In genomic region chr11:9808943-9809342, GRCh38 we compare ENCODE assay signal across 23 cellular contexts.
DNase-seq lines count a peak whose midpoint lies in the region; ATAC-seq, FAIRE-seq and TF ChIP-seq lines count a peak whose summit lies in the region.
"Had no signal": no experiment of that assay in that cellular context is flagged by ENCODE, and none has a peak within 500 bp of the region (broad histone marks: within the 10 kb centered on the region; RNA-seq: fewer than 3 reads in every experiment).

No MANE protein-coding gene starts in this region.

- intact Hi-C loops in Calu3 (cut with micrococcal nuclease; ENCODE audit: unreplicated experiment) (no loop called here), ovary (cut with DNase I) (no loop called here)

- ATAC-seq in stimulated activated naive B cell treated with anti-CD40 and anti-IgM and Interleukin-4, amounts not matched to agents 10 μg/mL and 1 μg/mL and 100 μg/mL, for 72 hours (replicated peaks) = no peak

- no peaks in the 10 kb centered on the region for H4K20me1 ChIP-seq in astrocyte (ENCODE audit: insufficient read depth, low read length)

- BruUV-seq in Calu3 (replicated peaks; lab: Mats Ljungman, UMichigan) = no TSS peak

- H3K27ac ChIP-seq in astrocyte (ENCODE audit: low read depth, low read length) (no peak overlapping the region), ovary (no peak overlapping the region)
- H3K27ac ChIP-seq: RWPE1, stomach, uterus had no signal

- H3K36me3 Mint-ChIP-seq in Calu3 (ENCODE audit: insufficient read depth, unreplicated experiment) (no peaks in the 10 kb centered on the region), astrocyte (ENCODE audit: low read depth, unreplicated experiment) (peaks cover 19% of the 10 kb centered on the region), osteocyte (ENCODE audit: unreplicated experiment) (peaks cover 58% of the 10 kb centered on the region)
- H3K36me3 Mint-ChIP-seq in stimulated activated naive B cell treated with anti-CD40 and anti-IgM and Interleukin-4, amounts not matched to agents 10 μg/mL and 1 μg/mL and 100 μg/mL, for 72 hours = peaks cover 34 to 41% of the 10 kb centered on the region in 2 donors

- no peak for TF ChIP-seq EP300 in ovary (IDR thresholded peaks at IDR 0.05)

- TF ChIP-seq POLR2A in ovary (IDR thresholded peaks at IDR 0.05) = no peak

- WGBS in ovary, 3 donors = 90 to 94% (median 90%) methylated on average over 7 of the region's 7 CpGs

- H3K27me3 ChIP-seq in astrocyte (ENCODE audit: insufficient read depth, low read length) (no peaks in the 10 kb centered on the region), ovary (no peaks in the 10 kb centered on the region)
- H3K27me3 ChIP-seq: stomach, uterus had no signal

- H3K9me3 ChIP-seq in astrocyte (ENCODE audit: insufficient read depth, low read depth, low read length) (no peaks in the 10 kb centered on the region), ovary (no peaks in the 10 kb centered on the region)
- H3K9me3 ChIP-seq: stomach, uterus had no signal

- H3K36me3 ChIP-seq in astrocyte (ENCODE audit: insufficient read depth, low read length) (no peaks in the 10 kb centered on the region), ovary (no peaks in the 10 kb centered on the region)
- H3K36me3 ChIP-seq: uterus had no signal

- no peak overlapping the region for H3K4me2 ChIP-seq in astrocyte (ENCODE audit: low read length)

- H3K27me3 Mint-ChIP-seq in Calu3 (ENCODE audit: unreplicated experiment) = no peaks in the 10 kb centered on the region
- H3K27me3 Mint-ChIP-seq in astrocyte (ENCODE audit: low read depth, unreplicated experiment) = no peaks in the 10 kb centered on the region
- no peaks in the 10 kb centered on the region for H3K27me3 Mint-ChIP-seq in osteocyte (ENCODE audit: unreplicated experiment)
- no peaks in the 10 kb centered on the region for H3K27me3 Mint-ChIP-seq in stimulated activated naive B cell treated with anti-CD40 and anti-IgM and Interleukin-4, amounts not matched to agents 10 μg/mL and 1 μg/mL and 100 μg/mL, for 72 hours
- H3K27me3 Mint-ChIP-seq: activated naive CD8-positive, alpha-beta T cell had no signal

- H3K4me1 Mint-ChIP-seq in Calu3 (ENCODE audit: low read depth, unreplicated experiment) (peaks cover 9% of the 10 kb centered on the region), astrocyte (ENCODE audit: low read depth, unreplicated experiment) (peaks cover 11% of the 10 kb centered on the region), osteocyte (ENCODE audit: unreplicated experiment) (peaks cover 12% of the 10 kb centered on the region)
- H3K4me1 Mint-ChIP-seq in stimulated activated naive B cell treated with anti-CD40 and anti-IgM and Interleukin-4, amounts not matched to agents 10 μg/mL and 1 μg/mL and 100 μg/mL, for 72 hours = peaks cover 0 to 6% of the 10 kb centered on the region in 2 donors

- peak; percentile 16 for DNase-seq in Calu3
- peak; percentile 77 for DNase-seq in MV-4-11 (lab: John Stamatoyannopoulos, UW)
- DNase-seq in astrocyte (ENCODE audit: low read depth) = peak; percentile 82
- DNase-seq in osteocyte (ENCODE audit: extremely low spot score, unreplicated experiment) = no peak
- DNase-seq in DMS 273 (lab: John Stamatoyannopoulos, UW; ENCODE audit: unreplicated experiment) = no peak
- DNase-seq in ovary = no peak
- no peak for DNase-seq in stimulated activated naive B cell treated with anti-CD40 and anti-IgM and Interleukin-4, amounts not matched to agents 10 μg/mL and 1 μg/mL and 100 μg/mL, for 72 hours
- no peak for DNase-seq in RPMI8226
- DNase-seq: caudate nucleus; effector memory CD4-positive, alpha-beta T cell; GF-D8; hypothalamus; Karpas-422; NCI-H1436 treated with DMSO at 0.1 percent for 48 hours; NCI-H2171 treated with DMSO at 0.1 percent for 48 hours; NCI-H82; retina; stomach; uterus had no signal

- H3K4me1 ChIP-seq in astrocyte (ENCODE audit: insufficient read depth, low read length) = peaks cover 1% of the 10 kb centered on the region
- peaks cover 1% of the 10 kb centered on the region for H3K4me1 ChIP-seq in ovary (ENCODE audit: insufficient read depth)

- H3K9ac ChIP-seq in astrocyte (ENCODE audit: low read length) = no peak overlapping the region

- no peak overlapping the region for H3K4me3 Mint-ChIP-seq in Calu3 (ENCODE audit: low read depth, unreplicated experiment)
- H3K4me3 Mint-ChIP-seq in astrocyte (ENCODE audit: unreplicated experiment) = no peak overlapping the region
- no peak overlapping the region for H3K4me3 Mint-ChIP-seq in osteocyte (ENCODE audit: unreplicated experiment)
- H3K4me3 Mint-ChIP-seq in stimulated activated naive B cell treated with anti-CD40 and anti-IgM and Interleukin-4, amounts not matched to agents 10 μg/mL and 1 μg/mL and 100 μg/mL, for 72 hours = no peak overlapping the region
- H3K4me3 Mint-ChIP-seq: activated naive CD8-positive, alpha-beta T cell; neural crest cell had no signal

- no peak for FAIRE-seq in astrocyte (lab: Jason Lieb, UNC)
- FAIRE-seq: GM12892 had no signal

- CTCF ChIA-PET in Calu3 (lab: Charles Lee) = interaction anchor here (0.7 kb wide), 1 partner anchor 754 kb away, joined by 6 read pairs; no protein-coding TSS in a partner anchor

- H3K79me2 ChIP-seq in astrocyte (ENCODE audit: insufficient read depth, low read length) = no peaks in the 10 kb centered on the region

- TF ChIP-seq CTCF in Calu3 (IDR thresholded peaks at IDR 0.05; ENCODE audit: unreplicated experiment) (no peak), astrocyte (IDR thresholded peaks at IDR 0.05; ENCODE audit: insufficient read depth, low read depth, low read length) (no peak), osteocyte (IDR thresholded peaks at IDR 0.05) (no peak), ovary (IDR thresholded peaks at IDR 0.05) (no peak)

- no peak overlapping the region for H3K4me3 ChIP-seq in astrocyte (ENCODE audit: insufficient read depth, low read depth, low read length)
- no peak overlapping the region for H3K4me3 ChIP-seq in ovary
- H3K4me3 ChIP-seq: stomach, uterus had no signal

- no peaks in the 10 kb centered on the region for H3K9me3 Mint-ChIP-seq in Calu3 (ENCODE audit: low read depth, unreplicated experiment)
- H3K9me3 Mint-ChIP-seq in astrocyte (ENCODE audit: unreplicated experiment) = no peaks in the 10 kb centered on the region
- H3K9me3 Mint-ChIP-seq in osteocyte (ENCODE audit: unreplicated experiment) = no peaks in the 10 kb centered on the region
- H3K9me3 Mint-ChIP-seq in stimulated activated naive B cell treated with anti-CD40 and anti-IgM and Interleukin-4, amounts not matched to agents 10 μg/mL and 1 μg/mL and 100 μg/mL, for 72 hours = no peaks in the 10 kb centered on the region
- H3K9me3 Mint-ChIP-seq: neural crest cell had no signal

- H3K27ac Mint-ChIP-seq in Calu3 (ENCODE audit: unreplicated experiment) (no peak overlapping the region), astrocyte (ENCODE audit: unreplicated experiment) (peak overlapping the region; percentile 41), osteocyte (ENCODE audit: unreplicated experiment) (peak overlapping the region; percentile 18)
- H3K27ac Mint-ChIP-seq in stimulated activated naive B cell treated with anti-CD40 and anti-IgM and Interleukin-4, amounts not matched to agents 10 μg/mL and 1 μg/mL and 100 μg/mL, for 72 hours = no peak overlapping the region
- H3K27ac Mint-ChIP-seq: activated naive CD8-positive, alpha-beta T cell had no signal

- no peak overlapping the region for H2AFZ ChIP-seq in astrocyte (ENCODE audit: low read depth, low read length)

Comparison
In these comparisons a context has a peak if more than half of its experiments do, and no peak if none do; other contexts are left out.
1. DNase-seq: peak in Calu3 (single experiment), MV-4-11 (single experiment) and astrocyte (single experiment); none in osteocyte (single experiment), DMS 273 (single experiment), ovary (0 of 5), stimulated activated naive B cell treated with anti-CD40 and anti-IgM and Interleukin-4, amounts not matched to agents 10 μg/mL and 1 μg/mL and 100 μg/mL, for 72 hours (single experiment) and RPMI8226 (single experiment).
2. H3K27ac Mint-ChIP-seq: peak in astrocyte (single experiment) and osteocyte (single experiment); none in Calu3 (single experiment) and stimulated activated naive B cell treated with anti-CD40 and anti-IgM and Interleukin-4, amounts not matched to agents 10 μg/mL and 1 μg/mL and 100 μg/mL, for 72 hours (single experiment).